8 cellular contexts compared by ENCODE assay signal in genomic region chr19:2274937-2275535, GRCh38. TPM values are rescaled to one million over a fixed set of nuclear protein-coding genes. Genes with fewer than 3 reads are reported as not detected.
DNase-seq lines count a peak whose midpoint lies in the region; ATAC-seq, FAIRE-seq and TF ChIP-seq lines count a peak whose summit lies in the region.

No MANE protein-coding gene starts in this region.

- peaks cover 27 to 41% (median 31%) of the 10 kb centered on the region in 3 donors for H3K4me1 Mint-ChIP-seq in CD8-positive, alpha-beta memory T cell

- H4K20me1 ChIP-seq in K562 (replicated peaks; ENCODE audit: control insufficient read depth, insufficient read depth, low read length) = peaks cover 41% of the 10 kb centered on the region

- intact Hi-C loops in K562 (cut with micrococcal nuclease) = loop anchor here (1.0 to 5.0 kb wide), 3 partner anchors 42 to 337 kb away; no protein-coding TSS in a partner anchor

- DNase-seq in CD8-positive, alpha-beta memory T cell = peak in 3 of 5 donors; percentile 51 to 74 (median 53)
- peak; percentile 99 for DNase-seq in H54 (ENCODE audit: insufficient read length, low spot score)
- DNase-seq in OCI-M1 (lab: John Stamatoyannopoulos, UW) = peak; percentile 75
- DNase-seq in K562 (ENCODE audit: extremely low read depth in 1 of 4, low spot score in 3 of 4) = peak; percentile 53 to 71 (median 56)
- peak in 46 of 51 donors; percentile 15 to 78 (median 49) for DNase-seq in hypothalamus (lab: John Stamatoyannopoulos, UW)

- peaks cover 13% of the 10 kb centered on the region for H3K36me3 ChIP-seq in CD8-positive, alpha-beta memory T cell (ENCODE audit: insufficient read depth, low read length)
- peaks cover 34% of the 10 kb centered on the region for H3K36me3 ChIP-seq in K562 (ENCODE audit: control insufficient read depth, insufficient read depth, low read length)
- H3K36me3 ChIP-seq in skeletal muscle tissue (ENCODE audit: control insufficient read depth in 3 of 3, insufficient read depth in 3 of 3, low read length in 3 of 3) = peaks cover 4 to 13% (median 13%) of the 10 kb centered on the region in 3 donors

- 79% methylated on average over 13 of the region's 16 CpGs for WGBS in K562 (ENCODE audit: insufficient coverage, low coverage, missing lambda C conversion rate)

- peaks cover 52% of the 10 kb centered on the region for H3K79me2 ChIP-seq in K562 (ENCODE audit: control insufficient read depth, insufficient read depth, low read length)

- peaks cover 5% of the 10 kb centered on the region for H3K9me1 ChIP-seq in K562 (ENCODE audit: control insufficient read depth, insufficient read depth, low read length)

- no peaks in the 10 kb centered on the region for H3K9me3 ChIP-seq in CD8-positive, alpha-beta memory T cell (ENCODE audit: low read length)
- no peaks in the 10 kb centered on the region for H3K9me3 ChIP-seq in K562 (replicated peaks; ENCODE audit: control insufficient read depth, insufficient read depth, low read depth, low read length)
- H3K9me3 ChIP-seq in skeletal muscle tissue (ENCODE audit: control insufficient read depth in 3 of 3, low read length in 3 of 3) = no peaks in the 10 kb centered on the region

- H3K9ac ChIP-seq in K562 (ENCODE audit: insufficient read depth in 1 of 2, low read depth in 2 of 2, low read length in 2 of 2) (peak overlapping the region in 1 of 2 experiments; percentile 75; a peak in 1 of 4 replicates), skeletal muscle tissue (ENCODE audit: low read depth in 1 of 3, low read length in 3 of 3) (peak overlapping the region in 1 of 3 donors; percentile 45)

- CTCF ChIA-PET in CD8-positive, alpha-beta memory T cell (lab: Charles Lee) = interaction anchor here (1.1 to 6.8 kb wide), 16 partner anchors 9 to 134 kb away, joined by 3 to 70 read pairs (median 8); partner anchors contain the start of genes PEAK3, PLEKHJ1 and SF3A2
- CTCF ChIA-PET in K562 (lab: Yijun Ruan, JAX; ENCODE audit: low intra/inter-chr PET ratio) = interaction anchor here (0.6 to 1.5 kb wide), 6 partner anchors 39 to 362 kb away, joined by 3 to 5 read pairs (median 4); partner anchors contain the start of gene PLEKHJ1

- peaks cover 36% of the 10 kb centered on the region for H3K4me1 ChIP-seq in CD8-positive, alpha-beta memory T cell (ENCODE audit: insufficient read depth, low read length)
- H3K4me1 ChIP-seq in K562 (replicated peaks in 1 of 2; ENCODE audit: control insufficient read depth in 2 of 2, insufficient read depth in 2 of 2, low read length in 2 of 2) (peaks cover 10 to 73% of the 10 kb centered on the region in 2 experiments), skeletal muscle tissue (ENCODE audit: control insufficient read depth in 3 of 3, insufficient read depth in 3 of 3, low read length in 3 of 3) (peaks cover 36 to 54% (median 49%) of the 10 kb centered on the region in 3 donors)

- no peak overlapping the region for H2AFZ ChIP-seq in K562 (ENCODE audit: low read depth, low read length)

- FAIRE-seq in H54 (lab: Jason Lieb, UNC) = peak; percentile 41
- FAIRE-seq in K562 (lab: Jason Lieb, UNC) = peak; percentile 82

- H3K4me3 Mint-ChIP-seq in CD8-positive, alpha-beta memory T cell = peak overlapping the region in 4 of 7 donors; percentile 31 to 64 (median 38)

- H3K27me3 ChIP-seq in CD8-positive, alpha-beta memory T cell (ENCODE audit: insufficient read depth, low read length, poor library complexity, severe bottlenecking) = no peaks in the 10 kb centered on the region
- H3K27me3 ChIP-seq in K562 (ENCODE audit: control insufficient read depth in 2 of 2, insufficient read depth in 2 of 2, low read length in 2 of 2) (no peaks in the 10 kb centered on the region), skeletal muscle tissue (ENCODE audit: control insufficient read depth in 3 of 3, insufficient read depth in 3 of 3, low read length in 3 of 3) (no peaks in the 10 kb centered on the region)

- ATAC-seq in K562 = peak; percentile 7; the same call in 2 of the 3 replicates
- ATAC-seq in HG02840 (IDR thresholded peaks at IDR 0.05; ENCODE audit: low FRiP score, unreplicated experiment) = no peak
- ATAC-seq in HG02588 (IDR thresholded peaks at IDR 0.05; ENCODE audit: unreplicated experiment) = no peak

- TF ChIP-seq RAD21 in K562 (CRISPR knock-in tag; conservative IDR thresholded peaks at IDR 0.05 in 1 of 2, IDR thresholded peaks at IDR 0.05 in 1 of 2) = peak; percentile 76 to 81

- peaks cover 0 to 46% (median 9%) of the 10 kb centered on the region in 3 donors for H3K36me3 Mint-ChIP-seq in CD8-positive, alpha-beta memory T cell

- no peak overlapping the region for H3K4me3 ChIP-seq in CD8-positive, alpha-beta memory T cell (ENCODE audit: low read length)
- H3K4me3 ChIP-seq in K562 (no peak overlapping the region), skeletal muscle tissue (ENCODE audit: low read length in 3 of 3) (peak overlapping the region in 2 of 3 donors; percentile 26 to 35)

- in situ Hi-C loops in K562 (cut with MboI) = loop anchor here (5.0 kb wide), 1 partner anchor 38 kb away; the partner anchor contains the start of genes PLEKHJ1 and SF3A2

- H3K27ac Mint-ChIP-seq in CD8-positive, alpha-beta memory T cell = peak overlapping the region in 7 of 8 donors; percentile 35 to 96 (median 76)

- no peak overlapping the region for H3K4me2 ChIP-seq in K562 (ENCODE audit: insufficient read depth, low read length)

- TF ChIP-seq POLR2A in H54 (IDR thresholded peaks at IDR 0.05; ENCODE audit: low read depth, low read length) = 0 out of 2 replicates have a peak, but pooled peaks have one; percentile 13
- 0 out of 2 replicates have a peak, but pooled peaks have one; percentile 21 for TF ChIP-seq POLR2A in K562 (conservative IDR thresholded peaks at IDR 0.05)

- TF ChIP-seq EP300 in K562 (IDR thresholded peaks at IDR 0.05; ENCODE audit: low read length) = no peak

- no TSS peak for BruUV-seq in K562 (replicated peaks; lab: Mats Ljungman, UMichigan)

- peaks cover 0 to 4% of the 10 kb centered on the region in 2 donors for H3K27me3 Mint-ChIP-seq in CD8-positive, alpha-beta memory T cell

- TF ChIP-seq CTCF in K562 (IDR thresholded peaks at IDR 0.05 in 2 of 3, conservative IDR thresholded peaks at IDR 0.05 in 1 of 3; ENCODE audit: insufficient read depth in 2 of 3, low read depth in 1 of 3, low read length in 3 of 3) = peak; percentile 64 to 73 (median 72)

- H3K9me3 Mint-ChIP-seq in CD8-positive, alpha-beta memory T cell = no peaks in the 10 kb centered on the region

- no peak overlapping the region for H3K27ac ChIP-seq in CD8-positive, alpha-beta memory T cell (ENCODE audit: low read depth, low read length)
- H3K27ac ChIP-seq in K562 (ENCODE audit: extremely low read depth, low read depth, low read length) = no peak overlapping the region
- no peak overlapping the region for H3K27ac ChIP-seq in skeletal muscle tissue (ENCODE audit: low read depth, low read length)

- POLR2A ChIA-PET in CD8-positive, alpha-beta memory T cell (lab: Charles Lee) = interaction anchor here (0.6 to 7.8 kb wide), 10 partner anchors 8 to 203 kb away, joined by 3 to 67 read pairs (median 4); partner anchors contain the start of genes LSM7, PEAK3, SF3A2 and SPPL2B
- POLR2A ChIA-PET in K562 (lab: Yijun Ruan, JAX) = interaction anchor here (0.6 to 7.0 kb wide), 11 partner anchors 8 to 998 kb away, joined by 3 to 86 read pairs (median 3); partner anchors contain the start of gene PLEKHJ1

RNA-seq across cellular contexts. Expression of gene PEAK3, which starts 6.9 kb away (rescaled TPM):
- not detected for total RNA-seq in CD8-positive, alpha-beta memory T cell
- polyA plus RNA-seq in CD8-positive, alpha-beta memory T cell = 0.79 TPM
- 0.49 TPM in 1 of 2 replicates, not detected in the other for total RNA-seq in K562 (2011; cell fraction: chromatin; rRNA removed; ENCODE audit: low replicate concordance)
- 0.17 TPM in 1 of 2 replicates, not detected in the other for total RNA-seq in K562 (2011; cell fraction: nucleolus; rRNA removed)
- total RNA-seq in K562 (2011; cell fraction: nucleoplasm; rRNA removed) = not detected in 2 replicates
- total RNA-seq in K562 (2014; rRNA removed) (0.16 TPM in 1 of 2 replicates, not detected in the other), K562 (2014; rRNA removed; fragmentation: Illumina TruSeq; extraction: Trizol) (not detected in 2 replicates), K562 (2015; rRNA removed; fragmentation: Illumina TruSeq; extraction: Trizol) (not detected in 2 replicates), K562 (2021) (0.13 and 0.40 TPM in 2 replicates), skeletal muscle tissue (not detected)
- polyA plus RNA-seq in K562 (2011; rRNA removed) (0.03 TPM in 1 of 2 replicates, not detected in the other), K562 (2014; fragmentation: Illumina TruSeq; extraction: Trizol) (0.06 TPM in 1 of 2 replicates, not detected in the other), K562 (2014; fragmentation: Nextera tagmentation; extraction: Ambion mirVana) (not detected), K562 (2014; rRNA removed) (0.07 TPM in 1 of 2 replicates, not detected in the other)
- polyA plus RNA-seq in K562 (2011; cell fraction: cytosol; rRNA removed) = not detected in 2 replicates
- 0.10 TPM in 1 of 2 replicates, not detected in the other for polyA plus RNA-seq in K562 (2011; cell fraction: nucleus; rRNA removed)
- 0.27 and 0.66 TPM in 2 replicates for polyA plus RNA-seq in K562 (2012)
- polyA minus RNA-seq in K562 (2011; rRNA and poly(A)+ RNA removed) = not detected in 2 replicates
- polyA minus RNA-seq in K562 (2011; cell fraction: cytosol; rRNA and poly(A)+ RNA removed) = not detected in 2 replicates
- 0.11 and 0.13 TPM in 2 replicates for polyA minus RNA-seq in K562 (2011; cell fraction: nucleus; rRNA and poly(A)+ RNA removed)

RNA-seq across cellular contexts. Expression of gene JSRP1, which starts 18.8 kb away (rescaled TPM):
- 1 to 10 TPM in 1 of 2 experiments, under 1 TPM in 1; 0.73 to 1.0 TPM for total RNA-seq in CD8-positive, alpha-beta memory T cell
- 0.91 TPM for polyA plus RNA-seq in CD8-positive, alpha-beta memory T cell
- total RNA-seq in K562 (2011; cell fraction: chromatin; rRNA removed; ENCODE audit: low replicate concordance) = 1.7 TPM in 1 of 2 replicates, not detected in the other
- 0.92 TPM in 1 of 2 replicates, not detected in the other for total RNA-seq in K562 (2011; cell fraction: nucleolus; rRNA removed)
- 2.7 TPM in 1 of 2 replicates, not detected in the other for total RNA-seq in K562 (2011; cell fraction: nucleoplasm; rRNA removed)
- total RNA-seq in K562 (2014; rRNA removed) (0.29 TPM in 1 of 2 replicates, not detected in the other), K562 (2014; rRNA removed; fragmentation: Illumina TruSeq; extraction: Trizol) (0.40 and 0.45 TPM in 2 replicates), K562 (2015; rRNA removed; fragmentation: Illumina TruSeq; extraction: Trizol) (0.51 and 0.57 TPM in 2 replicates), K562 (2021) (0.58 and 0.78 TPM in 2 replicates), skeletal muscle tissue (79.3 TPM)
- polyA plus RNA-seq in K562 (2011; rRNA removed) (not detected in 2 replicates), K562 (2014; fragmentation: Illumina TruSeq; extraction: Trizol) (not detected in 2 replicates), K562 (2014; fragmentation: Nextera tagmentation; extraction: Ambion mirVana) (under 1 TPM in 1 of 2 experiments, not detected in 1; 0.08 TPM), K562 (2014; rRNA removed) (1.2 and 2.1 TPM in 2 replicates)
- 0.09 TPM in 1 of 2 replicates, not detected in the other for polyA plus RNA-seq in K562 (2011; cell fraction: cytosol; rRNA removed)
- 0.58 TPM in 1 of 2 replicates, not detected in the other for polyA plus RNA-seq in K562 (2011; cell fraction: nucleus; rRNA removed)
- polyA plus RNA-seq in K562 (2012) = 2.3 and 2.7 TPM in 2 replicates
- polyA minus RNA-seq in K562 (2011; rRNA and poly(A)+ RNA removed) = 0.63 TPM in 1 of 2 replicates, not detected in the other
- not detected in 2 replicates for polyA minus RNA-seq in K562 (2011; cell fraction: cytosol; rRNA and poly(A)+ RNA removed)
- 1.00 TPM in 1 of 2 replicates, not detected in the other for polyA minus RNA-seq in K562 (2011; cell fraction: nucleus; rRNA and poly(A)+ RNA removed)

RNA-seq across cellular contexts. Expression of gene AMH, which starts 25.9 kb away (rescaled TPM):
- total RNA-seq in CD8-positive, alpha-beta memory T cell = 1 to 10 TPM; 5.9 to 7.4 TPM
- not detected for polyA plus RNA-seq in CD8-positive, alpha-beta memory T cell
- total RNA-seq in K562 (2011; cell fraction: chromatin; rRNA removed; ENCODE audit: low replicate concordance) = 14.5 and 62.7 TPM in 2 replicates
- 48.8 and 60.2 TPM in 2 replicates for total RNA-seq in K562 (2011; cell fraction: nucleolus; rRNA removed)
- total RNA-seq in K562 (2011; cell fraction: nucleoplasm; rRNA removed) = 25.7 and 35.6 TPM in 2 replicates
- total RNA-seq in K562 (2014; rRNA removed) (9.4 and 10.7 TPM in 2 replicates), K562 (2014; rRNA removed; fragmentation: Illumina TruSeq; extraction: Trizol) (0.13 and 0.29 TPM in 2 replicates), K562 (2015; rRNA removed; fragmentation: Illumina TruSeq; extraction: Trizol) (2.6 and 3.5 TPM in 2 replicates), K562 (2021) (22.2 and 27.4 TPM in 2 replicates), skeletal muscle tissue (0.52 TPM)
- polyA plus RNA-seq in K562 (2011; rRNA removed) (1.7 and 3.6 TPM in 2 replicates), K562 (2014; fragmentation: Illumina TruSeq; extraction: Trizol) (1.5 and 4.0 TPM in 2 replicates), K562 (2014; fragmentation: Nextera tagmentation; extraction: Ambion mirVana) (not detected), K562 (2014; rRNA removed) (19.2 and 23.6 TPM in 2 replicates)
- 2.2 and 9.1 TPM in 2 replicates for polyA plus RNA-seq in K562 (2011; cell fraction: cytosol; rRNA removed)
- 52.0 and 130 TPM in 2 replicates for polyA plus RNA-seq in K562 (2011; cell fraction: nucleus; rRNA removed)
- polyA plus RNA-seq in K562 (2012) = 14.9 and 33.7 TPM in 2 replicates
- 0.09 and 0.18 TPM in 2 replicates for polyA minus RNA-seq in K562 (2011; rRNA and poly(A)+ RNA removed)
- polyA minus RNA-seq in K562 (2011; cell fraction: cytosol; rRNA and poly(A)+ RNA removed) = 2.0 and 3.7 TPM in 2 replicates
- 5.4 and 8.2 TPM in 2 replicates for polyA minus RNA-seq in K562 (2011; cell fraction: nucleus; rRNA and poly(A)+ RNA removed)

RNA-seq across cellular contexts. Expression of gene LINGO3, which starts 32.9 kb away (rescaled TPM):
- under 1 TPM; 0.09 to 0.15 TPM for total RNA-seq in CD8-positive, alpha-beta memory T cell
- 9.2 TPM for polyA plus RNA-seq in CD8-positive, alpha-beta memory T cell
- not detected in 2 replicates for total RNA-seq in K562 (2011; cell fraction: chromatin; rRNA removed; ENCODE audit: low replicate concordance)
- not detected in 2 replicates for total RNA-seq in K562 (2011; cell fraction: nucleolus; rRNA removed)
- total RNA-seq in K562 (2011; cell fraction: nucleoplasm; rRNA removed) = not detected in 2 replicates
- total RNA-seq in K562 (2014; rRNA removed) (0.05 TPM in 1 of 2 replicates, not detected in the other), K562 (2014; rRNA removed; fragmentation: Illumina TruSeq; extraction: Trizol) (not detected in 2 replicates), K562 (2015; rRNA removed; fragmentation: Illumina TruSeq; extraction: Trizol) (not detected in 2 replicates), K562 (2021) (not detected in 2 replicates), skeletal muscle tissue (not detected)
- polyA plus RNA-seq in K562 (2011; rRNA removed) (0.03 and 0.07 TPM in 2 replicates), K562 (2014; fragmentation: Illumina TruSeq; extraction: Trizol) (not detected in 2 replicates), K562 (2014; fragmentation: Nextera tagmentation; extraction: Ambion mirVana) (under 1 TPM in 1 of 2 experiments, not detected in 1; 0.03 TPM), K562 (2014; rRNA removed) (not detected in 2 replicates)
- 0.06 and 0.07 TPM in 2 replicates for polyA plus RNA-seq in K562 (2011; cell fraction: cytosol; rRNA removed)
- polyA plus RNA-seq in K562 (2011; cell fraction: nucleus; rRNA removed) = not detected in 2 replicates
- polyA plus RNA-seq in K562 (2012) = 0.47 and 1.6 TPM in 2 replicates
- polyA minus RNA-seq in K562 (2011; rRNA and poly(A)+ RNA removed) = not detected in 2 replicates
- polyA minus RNA-seq in K562 (2011; cell fraction: cytosol; rRNA and poly(A)+ RNA removed) = not detected in 2 replicates
- not detected in 2 replicates for polyA minus RNA-seq in K562 (2011; cell fraction: nucleus; rRNA and poly(A)+ RNA removed)

RNA-seq across cellular contexts. Expression of gene SF3A2, which starts 38.4 kb away (rescaled TPM):
- total RNA-seq in CD8-positive, alpha-beta memory T cell = 100 to 1,000 TPM; 131 to 138 TPM
- polyA plus RNA-seq in CD8-positive, alpha-beta memory T cell = 36.2 TPM
- 112 and 366 TPM in 2 replicates for total RNA-seq in K562 (2011; cell fraction: chromatin; rRNA removed; ENCODE audit: low replicate concordance)
- 303 and 373 TPM in 2 replicates for total RNA-seq in K562 (2011; cell fraction: nucleolus; rRNA removed)
- total RNA-seq in K562 (2011; cell fraction: nucleoplasm; rRNA removed) = 182 TPM in 2 replicates
- total RNA-seq in K562 (2014; rRNA removed) (50.3 and 111 TPM in 2 replicates), K562 (2014; rRNA removed; fragmentation: Illumina TruSeq; extraction: Trizol) (4.5 and 5.8 TPM in 2 replicates), K562 (2015; rRNA removed; fragmentation: Illumina TruSeq; extraction: Trizol) (22.8 and 30.6 TPM in 2 replicates), K562 (2021) (181 and 194 TPM in 2 replicates), skeletal muscle tissue (37.6 TPM)
- polyA plus RNA-seq in K562 (2011; rRNA removed) (7.9 and 21.0 TPM in 2 replicates), K562 (2014; fragmentation: Illumina TruSeq; extraction: Trizol) (44.6 and 119 TPM in 2 replicates), K562 (2014; fragmentation: Nextera tagmentation; extraction: Ambion mirVana) (under 1 TPM; 0.17 to 0.35 TPM), K562 (2014; rRNA removed) (45.9 and 46.7 TPM in 2 replicates)
- 11.3 and 12.6 TPM in 2 replicates for polyA plus RNA-seq in K562 (2011; cell fraction: cytosol; rRNA removed)
- polyA plus RNA-seq in K562 (2011; cell fraction: nucleus; rRNA removed) = 164 and 237 TPM in 2 replicates
- polyA plus RNA-seq in K562 (2012) = 142 and 173 TPM in 2 replicates
- polyA minus RNA-seq in K562 (2011; rRNA and poly(A)+ RNA removed) = 8.5 and 10.2 TPM in 2 replicates
- polyA minus RNA-seq in K562 (2011; cell fraction: cytosol; rRNA and poly(A)+ RNA removed) = 49.6 and 76.1 TPM in 2 replicates
- 127 and 137 TPM in 2 replicates for polyA minus RNA-seq in K562 (2011; cell fraction: nucleus; rRNA and poly(A)+ RNA removed)

Comparison
In these comparisons a context has a peak if more than half of its experiments do, and no peak if none do; other contexts are left out.
1. DNase-seq: peak in every context shown above with its lines; median percentile 99 in H54; 75 in OCI-M1; 56 in K562; 53 in CD8-positive, alpha-beta memory T cell; 49 in hypothalamus.
2. H3K4me3 ChIP-seq: peak in skeletal muscle tissue (2 of 3); none in CD8-positive, alpha-beta memory T cell (single experiment) and K562 (single experiment).
3. RNA of gene JSRP1, which starts 18.8 kb away (total RNA-seq): 79.3 TPM in skeletal muscle tissue (single experiment); 0.73 to 1.0 TPM in CD8-positive, alpha-beta memory T cell and 0.29 to 2.7 TPM in K562; every median in the first group is over 10 times any median in the second.